8 cellular contexts compared by ENCODE assay signal in the genomic region with DNA sequence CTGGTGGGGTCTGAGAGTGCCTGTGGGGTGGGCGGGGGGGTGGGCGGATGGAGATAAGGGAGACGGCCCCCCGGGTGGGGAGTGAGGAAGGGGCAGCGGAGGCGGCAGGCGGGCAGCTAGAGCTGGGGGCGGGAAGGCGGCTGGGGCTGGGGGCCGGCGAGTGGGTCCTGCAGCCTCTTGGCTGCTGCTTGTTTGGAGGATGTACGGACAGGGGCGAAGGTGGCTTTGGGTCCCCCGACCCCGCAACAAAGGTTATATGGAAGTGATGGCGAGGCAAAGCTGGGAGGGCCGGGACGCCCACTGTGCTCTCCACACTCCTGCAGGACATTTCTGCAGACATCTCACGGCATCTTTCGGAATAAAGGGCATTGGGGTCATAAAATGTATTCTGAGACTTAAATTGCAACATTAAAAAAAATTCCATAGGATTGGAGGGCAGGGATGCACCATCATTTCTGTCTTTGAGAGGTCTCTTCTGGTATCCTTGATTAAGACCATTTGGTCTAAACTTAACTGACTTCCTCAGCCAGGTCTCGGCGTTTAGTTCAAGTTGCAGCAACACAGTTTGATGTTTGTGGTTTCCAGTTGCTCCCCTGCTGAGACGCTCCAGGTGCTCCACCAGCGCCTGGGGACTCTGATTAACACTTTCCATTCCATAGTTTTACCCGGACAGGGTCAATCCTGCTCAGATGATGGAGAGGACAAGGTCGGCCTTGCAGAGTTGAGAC.
A peak's percentile ranks its signal among the peaks of the same experiment; 100 is the strongest.
DNase-seq lines count a peak whose midpoint lies in the region; ATAC-seq and TF ChIP-seq lines count a peak whose summit lies in the region.

No MANE protein-coding gene starts in this region.

- H3F3A ChIP-seq in OCI-LY1 (ENCODE audit: insufficient read depth, low read length), result no peaks in the 10 kb centered on the region

- H3K36me3 ChIP-seq in OCI-LY1 (ENCODE audit: insufficient read depth, low read length) (no peaks in the 10 kb centered on the region), stomach smooth muscle (ENCODE audit: control insufficient read depth in 2 of 2, insufficient read depth in 2 of 2, low read length in 2 of 2) (no peaks in the 10 kb centered on the region)

- peak overlapping the region; percentile 86 for H3K27ac ChIP-seq in OCI-LY1 (ENCODE audit: low read depth, low read length, poor library complexity, severe bottlenecking)
- H3K27ac ChIP-seq in stomach smooth muscle (ENCODE audit: low read length), result peak overlapping the region; percentile 91

- TF ChIP-seq CTCF in OCI-LY1 (IDR thresholded peaks at IDR 0.05; ENCODE audit: low read length), result no peak

- H3K36me3 Mint-ChIP-seq in central memory CD8-positive, alpha-beta T cell (ENCODE audit: insufficient read depth), result peaks cover 9% of the 10 kb centered on the region

- peak overlapping the region; percentile 81 for H3K4me2 ChIP-seq in OCI-LY1 (ENCODE audit: low read length)

- peak overlapping the region; percentile 88 for H3K4me3 Mint-ChIP-seq in central memory CD8-positive, alpha-beta T cell

- H3K27me3 ChIP-seq in OCI-LY1 (ENCODE audit: insufficient read depth, low read length) (no peaks in the 10 kb centered on the region), stomach smooth muscle (ENCODE audit: control insufficient read depth in 1 of 2, insufficient read depth in 2 of 2, low read length in 2 of 2) (no peaks in the 10 kb centered on the region)

- no peaks in the 10 kb centered on the region for H3K9me2 ChIP-seq in OCI-LY1 (ENCODE audit: low read depth, low read length)

- H3K27ac Mint-ChIP-seq in central memory CD8-positive, alpha-beta T cell (ENCODE audit: low read depth), result peak overlapping the region; percentile 85

- H3K79me2 ChIP-seq in OCI-LY1 (ENCODE audit: insufficient read depth, low read length), result no peaks in the 10 kb centered on the region

- DNase-seq in Ammon's horn (ENCODE audit: low spot score) (peak; percentile 34), H4 (ENCODE audit: low spot score) (peak; percentile 54), left kidney (ENCODE audit: low read depth, low spot score) (peak; percentile 84), RKO (ENCODE audit: low spot score) (no peak)
- no peak for DNase-seq in central memory CD8-positive, alpha-beta T cell (ENCODE audit: low spot score in 2 of 2)

- H3K27me3 Mint-ChIP-seq in central memory CD8-positive, alpha-beta T cell, result no peaks in the 10 kb centered on the region

- H3K4me1 ChIP-seq in OCI-LY1 (ENCODE audit: insufficient read depth, low read length, severe bottlenecking) (peaks cover 64% of the 10 kb centered on the region), stomach smooth muscle (ENCODE audit: control insufficient read depth, insufficient read depth, low read length) (peaks cover 45% of the 10 kb centered on the region)

- H2AFZ ChIP-seq in OCI-LY1 (ENCODE audit: low read length), result peak overlapping the region; percentile 62; the same call in 1 of the 2 replicates

- peaks cover 30% of the 10 kb centered on the region for H3K4me1 Mint-ChIP-seq in central memory CD8-positive, alpha-beta T cell

- no peaks in the 10 kb centered on the region for H4K20me1 ChIP-seq in OCI-LY1 (ENCODE audit: insufficient read depth, low read length)

- H3K4me3 ChIP-seq in OCI-LY1 (ENCODE audit: low read depth, low read length, poor library complexity, severe bottlenecking), result peak overlapping the region; percentile 60
- H3K4me3 ChIP-seq in stomach smooth muscle (ENCODE audit: low read length in 2 of 2), result peak overlapping the region; percentile 58 to 74

- no peak for ATAC-seq in central memory CD8-positive, alpha-beta T cell (replicated peaks; ENCODE audit: extremely low read depth, poor library complexity, severe bottlenecking)
- no peak for ATAC-seq in GM21528 (IDR thresholded peaks at IDR 0.05; ENCODE audit: low FRiP score, unreplicated experiment)

- H3K9me3 Mint-ChIP-seq in central memory CD8-positive, alpha-beta T cell, result no peaks in the 10 kb centered on the region

- H3K9me3 ChIP-seq in OCI-LY1 (ENCODE audit: low read length), result no peaks in the 10 kb centered on the region
- no peaks in the 10 kb centered on the region for H3K9me3 ChIP-seq in stomach smooth muscle (ENCODE audit: control insufficient read depth in 2 of 2, low read length in 2 of 2)

- H3K9ac ChIP-seq in OCI-LY1 (ENCODE audit: low read length) (peak overlapping the region; percentile 73), stomach smooth muscle (ENCODE audit: low read length in 2 of 2) (peak overlapping the region; percentile 12 to 55)

Comparison
In these comparisons a context has a peak if more than half of its experiments do, and no peak if none do; other contexts are left out.
1. DNase-seq: peak in Ammon's horn (single experiment), H4 (single experiment) and left kidney (single experiment); none in central memory CD8-positive, alpha-beta T cell (0 of 2) and RKO (single experiment).